In the genomic region with DNA sequence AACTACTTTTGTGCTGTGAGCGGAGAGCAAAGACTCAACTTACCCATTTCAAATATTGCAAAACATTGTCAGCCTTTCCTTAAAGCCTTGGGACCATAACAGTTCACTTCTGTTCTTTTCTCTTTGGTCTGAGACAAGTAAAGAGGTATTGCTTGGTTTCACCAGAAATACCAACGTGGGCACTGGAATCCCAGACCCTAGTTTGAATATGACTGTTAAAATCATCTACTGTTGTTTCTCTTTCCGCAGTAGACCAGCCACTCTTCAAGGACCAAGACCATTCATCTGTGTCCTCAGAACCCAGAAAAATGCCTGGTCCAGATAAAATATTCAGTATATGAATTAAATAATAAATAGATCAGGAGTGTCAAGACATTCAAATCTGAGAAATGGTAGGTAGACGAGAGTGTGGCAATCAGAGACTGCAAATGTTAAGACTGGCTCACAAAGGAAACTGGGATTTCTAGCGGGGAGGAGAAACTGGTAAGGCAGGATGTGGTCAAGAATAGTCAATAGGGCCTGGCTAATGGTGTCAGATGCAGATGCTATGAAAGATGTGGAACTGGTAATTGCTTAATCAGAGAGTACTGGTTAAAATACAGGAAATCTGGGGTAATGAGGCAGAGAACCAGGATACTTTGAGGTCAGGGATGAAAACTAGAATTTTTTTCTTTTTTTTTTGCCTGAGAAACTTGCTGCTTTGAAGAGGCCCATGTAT, we compare ENCODE assay signal across 9 cellular contexts.
A peak's percentile ranks its signal among the peaks of the same experiment; 100 is the strongest.
DNase-seq lines count a peak whose midpoint lies in the region; ATAC-seq and TF ChIP-seq lines count a peak whose summit lies in the region.
"Had no signal": no experiment of that assay in that cellular context is flagged by ENCODE, and none has a peak within 500 bp of the region (broad histone marks: within the 10 kb centered on the region; RNA-seq: fewer than 3 reads in every experiment).

No MANE protein-coding gene starts in this region.

- H3K27ac Mint-ChIP-seq in activated T-helper 17 cell treated with anti-CD3 and anti-CD28 coated beads, Interleukin-2, amount 50 U/mL, for 72 hours: no peak overlapping the region

- no peak for TF ChIP-seq CTCF in spleen (IDR thresholded peaks at IDR 0.05 in 8 of 11, conservative IDR thresholded peaks at IDR 0.05 in 3 of 11)
- TF ChIP-seq CTCF in heart right ventricle (IDR thresholded peaks at IDR 0.05): no peak

- H3K36me3 ChIP-seq in spleen (no peaks in the 10 kb centered on the region), heart right ventricle (no peaks in the 10 kb centered on the region)

- TF ChIP-seq POLR2A in spleen (IDR thresholded peaks at IDR 0.05): no peak

- no peaks in the 10 kb centered on the region for H3K36me3 Mint-ChIP-seq in activated T-helper 17 cell treated with anti-CD3 and anti-CD28 coated beads, Interleukin-2, amount 50 U/mL, for 72 hours (ENCODE audit: low read depth)

- DNase-seq in Daoy (ENCODE audit: low read depth) (peak; percentile 48), spleen (no peak), OCI-M2 (lab: John Stamatoyannopoulos, UW; ENCODE audit: unreplicated experiment) (no peak), heart right ventricle (no peak)
- DNase-seq in activated CD4-positive, CD25-positive, alpha-beta regulatory T cell treated with anti-CD3 and anti-CD28 coated beads, Interleukin-2, amount 50 U/mL, for 72 hours: no peak
- DNase-seq: activated gamma-delta T cell had no signal

- H3K27me3 Mint-ChIP-seq in activated T-helper 17 cell treated with anti-CD3 and anti-CD28 coated beads, Interleukin-2, amount 50 U/mL, for 72 hours: peaks cover 9% of the 10 kb centered on the region

- no peaks in the 10 kb centered on the region for H3K9me3 ChIP-seq in spleen
- H3K9me3 ChIP-seq in heart right ventricle: no peaks in the 10 kb centered on the region

- peaks cover 5% of the 10 kb centered on the region for H3K4me1 Mint-ChIP-seq in activated T-helper 17 cell treated with anti-CD3 and anti-CD28 coated beads, Interleukin-2, amount 50 U/mL, for 72 hours

- H3K4me3 Mint-ChIP-seq in activated T-helper 17 cell treated with anti-CD3 and anti-CD28 coated beads, Interleukin-2, amount 50 U/mL, for 72 hours: no peak overlapping the region

- H3K27ac ChIP-seq in spleen: no peak overlapping the region
- H3K27ac ChIP-seq in heart right ventricle: no peak overlapping the region

- H3K4me3 ChIP-seq in spleen (no peak overlapping the region), heart right ventricle (no peak overlapping the region)

- WGBS in spleen, 5 donors: 56 to 69% (median 60%) methylated on average over 5 of the region's 5 CpGs
- 81 to 85% methylated on average over 5 of the region's 5 CpGs for WGBS in heart right ventricle, 2 donors

- H3K27me3 ChIP-seq in spleen (replicated peaks in 1 of 7): no peaks in the 10 kb centered on the region
- H3K27me3 ChIP-seq in heart right ventricle: no peaks in the 10 kb centered on the region

- H3K9me3 Mint-ChIP-seq in activated T-helper 17 cell treated with anti-CD3 and anti-CD28 coated beads, Interleukin-2, amount 50 U/mL, for 72 hours: no peaks in the 10 kb centered on the region

- H3K4me1 ChIP-seq in spleen: no peaks in the 10 kb centered on the region
- no peaks in the 10 kb centered on the region for H3K4me1 ChIP-seq in heart right ventricle

- intact Hi-C loops in spleen (cut with DNase I; ENCODE audit: low total_unique reads): no loop called here
- intact Hi-C loops in heart right ventricle (cut with DNase I): no loop called here

- ATAC-seq in GM19397 (IDR thresholded peaks at IDR 0.05; ENCODE audit: unreplicated experiment): peak; percentile 78
- ATAC-seq in HG03108 (IDR thresholded peaks at IDR 0.05; ENCODE audit: unreplicated experiment): peak; percentile 69
- ATAC-seq in activated T-helper 17 cell treated with anti-CD3 and anti-CD28 coated beads, Interleukin-2, amount 50 U/mL, for 72 hours (replicated peaks): peak; percentile 93
- no peak for ATAC-seq in heart right ventricle

Comparison
In these comparisons a context has a peak if more than half of its experiments do, and no peak if none do; other contexts are left out.
1. ATAC-seq: peak in GM19397 (single experiment), HG03108 (single experiment) and activated T-helper 17 cell treated with anti-CD3 and anti-CD28 coated beads, Interleukin-2, amount 50 U/mL, for 72 hours (single experiment); none in heart right ventricle (0 of 8).